ENCODE assay signal across 8 cellular contexts in the genomic region with DNA sequence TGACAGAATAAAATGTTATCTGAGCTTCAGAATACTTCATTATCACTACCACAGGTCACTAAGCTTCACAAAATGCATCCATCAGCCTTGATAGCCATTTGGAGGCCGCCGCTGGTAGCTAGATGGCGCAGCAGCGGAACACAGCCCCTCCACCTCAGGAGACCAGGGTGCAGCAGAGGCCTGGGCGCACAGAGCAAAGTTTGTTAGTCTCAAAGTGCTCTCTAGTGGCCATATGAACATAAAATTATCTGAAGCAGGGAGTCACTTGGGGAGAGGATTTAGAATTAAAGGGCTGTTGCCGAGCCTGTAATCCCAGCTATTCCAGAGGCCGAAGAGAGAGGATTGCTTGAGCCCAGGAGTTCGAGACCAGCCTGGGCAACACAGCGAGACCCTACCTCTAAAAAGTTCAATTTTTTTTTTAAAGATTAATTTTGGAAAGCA. TPM values are rescaled to one million over a fixed set of nuclear protein-coding genes. Genes with fewer than 3 reads are reported as not detected.
DNase-seq lines count a peak whose midpoint lies in the region; ATAC-seq, FAIRE-seq and TF ChIP-seq lines count a peak whose summit lies in the region.

No MANE protein-coding gene starts in this region.

- no peaks in the 10 kb centered on the region for H3K4me1 ChIP-seq in CD8-positive, alpha-beta T cell (ENCODE audit: insufficient read depth, low read length)

- H3K4me1 Mint-ChIP-seq in CD8-positive, alpha-beta T cell (ENCODE audit: low read depth): peaks cover 2% of the 10 kb centered on the region
- H3K4me1 Mint-ChIP-seq in activated CD8-positive, alpha-beta T cell treated with anti-CD3 and anti-CD28 coated beads for 36 hours (ENCODE audit: low read depth): no peaks in the 10 kb centered on the region
- H3K4me1 Mint-ChIP-seq in neural crest cell: peaks cover 3% of the 10 kb centered on the region

- H3K4me3 ChIP-seq in CD8-positive, alpha-beta T cell (ENCODE audit: low read depth, low read length): no peak overlapping the region
- H3K4me3 ChIP-seq in epithelial cell of esophagus (ENCODE audit: low read length): no peak overlapping the region

- CTCF ChIA-PET in CD8-positive, alpha-beta T cell (lab: Charles Lee): interaction anchor here (0.6 to 2.8 kb wide), 23 partner anchors 8 to 1782 kb away, joined by 3 to 24 read pairs (median 4); no protein-coding TSS in a partner anchor
- CTCF ChIA-PET in activated CD8-positive, alpha-beta T cell treated with anti-CD3 and anti-CD28 coated beads for 36 hours (lab: Charles Lee): interaction anchor here (0.6 to 3.5 kb wide), 22 partner anchors 10 to 509 kb away, joined by 3 to 34 read pairs (median 3); no protein-coding TSS in a partner anchor

- no peaks in the 10 kb centered on the region for H3K36me3 Mint-ChIP-seq in CD8-positive, alpha-beta T cell
- H3K36me3 Mint-ChIP-seq in activated CD8-positive, alpha-beta T cell treated with anti-CD3 and anti-CD28 coated beads for 36 hours (ENCODE audit: low read depth): no peaks in the 10 kb centered on the region
- no peaks in the 10 kb centered on the region for H3K36me3 Mint-ChIP-seq in neural crest cell (ENCODE audit: low read depth)

- POLR2A ChIA-PET in CD8-positive, alpha-beta T cell (lab: Charles Lee): no interaction called here
- POLR2A ChIA-PET in activated CD8-positive, alpha-beta T cell treated with anti-CD3 and anti-CD28 coated beads for 36 hours (lab: Charles Lee): no interaction called here

- H3K27ac ChIP-seq in CD8-positive, alpha-beta T cell (ENCODE audit: low read depth, low read length): no peak overlapping the region

- no peaks in the 10 kb centered on the region for H3K36me3 ChIP-seq in CD8-positive, alpha-beta T cell (ENCODE audit: insufficient read depth, low read length)

- H3K9me3 ChIP-seq in CD8-positive, alpha-beta T cell (ENCODE audit: low read length): no peaks in the 10 kb centered on the region

- peak; percentile 44 for TF ChIP-seq CTCF in CD8-positive, alpha-beta T cell (IDR thresholded peaks at IDR 0.05)
- TF ChIP-seq CTCF in activated CD8-positive, alpha-beta T cell treated with anti-CD3 and anti-CD28 coated beads for 36 hours (IDR thresholded peaks at IDR 0.05): peak; percentile 64
- TF ChIP-seq CTCF in epithelial cell of esophagus (IDR thresholded peaks at IDR 0.05; ENCODE audit: insufficient read depth, low read depth, low read length, missing control alignments) (peak; percentile 44), neural crest cell (conservative IDR thresholded peaks at IDR 0.05) (peak; percentile 71)

- peak; percentile 27 to 77 (median 56) for DNase-seq in CD8-positive, alpha-beta T cell
- DNase-seq in NCI-H748 (lab: John Stamatoyannopoulos, UW; ENCODE audit: unreplicated experiment): peak; percentile 87
- DNase-seq in activated CD8-positive, alpha-beta T cell treated with anti-CD3 and anti-CD28 coated beads for 36 hours: peak; percentile 76
- peak; percentile 62 for DNase-seq in epithelial cell of esophagus (ENCODE audit: low read depth)
- peak; percentile 47 for DNase-seq in neural crest cell (ENCODE audit: low read depth, low spot score)
- peak; percentile 81 for DNase-seq in urothelium cell line (ENCODE audit: low spot score)

- peak; percentile 73 for FAIRE-seq in urothelium cell line (lab: Jason Lieb, UNC)

- H3K27ac Mint-ChIP-seq in CD8-positive, alpha-beta T cell: no peak overlapping the region
- H3K27ac Mint-ChIP-seq in activated CD8-positive, alpha-beta T cell treated with anti-CD3 and anti-CD28 coated beads for 36 hours: no peak overlapping the region
- no peak overlapping the region for H3K27ac Mint-ChIP-seq in neural crest cell (ENCODE audit: unreplicated experiment)

- H3K27me3 Mint-ChIP-seq in CD8-positive, alpha-beta T cell (ENCODE audit: low read depth): peaks cover 14% of the 10 kb centered on the region
- H3K27me3 Mint-ChIP-seq in activated CD8-positive, alpha-beta T cell treated with anti-CD3 and anti-CD28 coated beads for 36 hours: peaks cover 2% of the 10 kb centered on the region
- no peaks in the 10 kb centered on the region for H3K27me3 Mint-ChIP-seq in neural crest cell (ENCODE audit: low read depth)

- no peak overlapping the region for H3K4me3 Mint-ChIP-seq in CD8-positive, alpha-beta T cell
- H3K4me3 Mint-ChIP-seq in activated CD8-positive, alpha-beta T cell treated with anti-CD3 and anti-CD28 coated beads for 36 hours: no peak overlapping the region
- H3K4me3 Mint-ChIP-seq in neural crest cell: no peak overlapping the region

- peak; percentile 98 for ATAC-seq in CD8-positive, alpha-beta T cell
- ATAC-seq in GM19328 (IDR thresholded peaks at IDR 0.05; ENCODE audit: unreplicated experiment) (peak; percentile 100), HG03280 (IDR thresholded peaks at IDR 0.05; ENCODE audit: unreplicated experiment) (peak; percentile 100)
- ATAC-seq in activated CD8-positive, alpha-beta T cell treated with anti-CD3 and anti-CD28 coated beads for 36 hours: peak; percentile 99

- intact Hi-C loops in CD8-positive, alpha-beta T cell (cut with DNase I, micrococcal nuclease): loop anchor here (1.0 to 5.0 kb wide), 3 partner anchors 118 to 449 kb away; no protein-coding TSS in a partner anchor
- intact Hi-C loops in activated CD8-positive, alpha-beta T cell treated with anti-CD3 and anti-CD28 coated beads for 36 hours (cut with micrococcal nuclease): loop anchor here (5.0 to 10.0 kb wide), 2 partner anchors 443 to 1781 kb away; no protein-coding TSS in a partner anchor

- no peaks in the 10 kb centered on the region for H3K27me3 ChIP-seq in CD8-positive, alpha-beta T cell (ENCODE audit: insufficient read depth, low read length)

- H3K9me3 Mint-ChIP-seq in CD8-positive, alpha-beta T cell: no peaks in the 10 kb centered on the region
- H3K9me3 Mint-ChIP-seq in activated CD8-positive, alpha-beta T cell treated with anti-CD3 and anti-CD28 coated beads for 36 hours: no peaks in the 10 kb centered on the region
- no peaks in the 10 kb centered on the region for H3K9me3 Mint-ChIP-seq in neural crest cell

RNA-seq across cellular contexts. Expression of a gene that starts 8.1 kb away (rescaled TPM):
- total RNA-seq in CD8-positive, alpha-beta T cell: 10 to 100 TPM; 49.6 to 57.0 TPM
- total RNA-seq in activated CD8-positive, alpha-beta T cell treated with anti-CD3 and anti-CD28 coated beads for 36 hours: 100 to 1,000 TPM; 128 to 131 TPM
- 120 and 122 TPM in 2 replicates for total RNA-seq in neural crest cell
